Comparison of ENCODE assay signal across 1 cellular context in genomic region chr1:12059226-12059625, GRCh38.
TF ChIP-seq lines count a peak whose summit lies in the region.

No MANE protein-coding gene starts in this region.

TF ChIP-seq in H1, 55 proteins besides CTCF, POLR2A, EP300 and RAD21:
- TF ChIP-seq SP4 (IDR thresholded peaks at IDR 0.05; ENCODE audit: low read length) (no peak), CHD7 (IDR thresholded peaks at IDR 0.05; ENCODE audit: insufficient replicate concordance, low read length) (no peak), MAFK (IDR thresholded peaks at IDR 0.05; ENCODE audit: low read depth, low read length) (no peak), TAF7 (optimal IDR thresholded peaks at IDR 0.05; ENCODE audit: borderline replicate concordance, low read depth, low read length) (no peak), RFX5 (IDR thresholded peaks at IDR 0.05; ENCODE audit: borderline replicate concordance, low read depth, low read length) (no peak), MAX (IDR thresholded peaks at IDR 0.05) (no peak), TBP (IDR thresholded peaks at IDR 0.05; ENCODE audit: low read depth, low read length) (no peak), CHD1 (IDR thresholded peaks at IDR 0.05; ENCODE audit: low read depth, low read length) (no peak), ATF3 (IDR thresholded peaks at IDR 0.05; ENCODE audit: insufficient read depth, low read depth, low read length) (no peak), ZNF274 (IDR thresholded peaks at IDR 0.05; ENCODE audit: borderline replicate concordance, extremely low read depth, low read length) (no peak), NANOG (IDR thresholded peaks at IDR 0.05; ENCODE audit: insufficient read depth, low read depth, low read length, poor library complexity, severe bottlenecking) (no peak), PHF8 (conservative IDR thresholded peaks at IDR 0.05; ENCODE audit: low read depth, low read length) (no peak), TEAD4 (IDR thresholded peaks at IDR 0.05; ENCODE audit: low read depth, low read length) (no peak), KDM4A (IDR thresholded peaks at IDR 0.05; ENCODE audit: low read depth, low read length, severe bottlenecking) (no peak), CREB1 (IDR thresholded peaks at IDR 0.05) (no peak), RNF2 (IDR thresholded peaks at IDR 0.05; ENCODE audit: borderline replicate concordance, low read depth, low read length, missing control alignments, poor library complexity, severe bottlenecking) (no peak), GTF2F1 (IDR thresholded peaks at IDR 0.05; ENCODE audit: borderline replicate concordance, low read depth, low read length) (no peak), CBX5 (IDR thresholded peaks at IDR 0.05; ENCODE audit: low read depth, low read length) (no peak), JUND (IDR thresholded peaks at IDR 0.05; ENCODE audit: low read length) (no peak), NRF1 (IDR thresholded peaks at IDR 0.05; ENCODE audit: low read depth, low read length) (no peak)
TF ChIP-seq in H1: peak in this region for 0.
